9 cellular contexts compared by ENCODE assay signal in the genomic region with DNA sequence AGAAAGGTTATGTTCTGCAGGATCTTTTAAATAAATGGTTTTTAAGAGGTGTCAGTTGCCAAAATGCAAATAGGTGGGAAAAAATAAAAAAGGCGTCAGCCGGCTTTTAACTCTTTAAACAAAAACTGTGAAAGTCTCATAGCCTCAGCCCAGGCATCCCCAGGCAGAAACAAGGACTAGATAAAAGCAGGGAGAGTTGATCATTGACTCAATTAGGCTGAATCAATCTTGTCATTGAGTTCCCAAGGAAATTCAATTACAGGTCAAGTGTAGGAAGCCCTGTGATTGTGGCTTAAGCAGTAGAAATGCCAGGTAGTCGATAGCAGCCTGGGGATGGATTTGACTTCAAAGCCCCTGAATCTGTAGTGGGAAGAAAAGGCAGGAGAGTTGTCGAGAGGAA. TPM values are rescaled to one million over a fixed set of nuclear protein-coding genes. Genes with fewer than 3 reads are reported as not detected.
"Had no signal": no experiment of that assay in that cellular context is flagged by ENCODE, and none has a peak within 500 bp of the region (broad histone marks: within the 10 kb centered on the region; RNA-seq: fewer than 3 reads in every experiment).

No MANE protein-coding gene starts in this region.

- H3K36me3 ChIP-seq: HAP-1 had no signal

- H3K4me3 ChIP-seq: GM23248, GM23338, HAP-1 had no signal

- H3K27ac Mint-ChIP-seq: GM23338, H9, HFFc6 had no signal

- H3K4me1 ChIP-seq: HAP-1 had no signal

- H3K4me1 Mint-ChIP-seq: GM23338 had no signal

- H3K27ac ChIP-seq: GM23248 had no signal

- H3K9ac ChIP-seq: GM23248 had no signal

- H3K4me2 ChIP-seq: GM23338 had no signal

- H3K4me3 Mint-ChIP-seq: GM23338, H9, HFFc6 had no signal

- DNase-seq: GOT3, H7, HCEC 1CT had no signal

RNA-seq across cellular contexts. Expression of a gene that starts 30.8 kb away (rescaled TPM):
- total RNA-seq: H4, H7, HFFc6 had no signal
- polyA plus RNA-seq: GM23248 had no signal

RNA-seq across cellular contexts. Expression of a gene that starts 42.0 kb away (rescaled TPM):
- total RNA-seq: H7 had no signal
